In genomic region chr7:130695840-130696239, GRCh38 we compare ENCODE assay signal across 8 cellular contexts. TPM values are rescaled to one million over a fixed set of nuclear protein-coding genes. Genes with fewer than 3 reads are reported as not detected.
DNase-seq lines count a peak whose midpoint lies in the region; ATAC-seq, FAIRE-seq and TF ChIP-seq lines count a peak whose summit lies in the region.

No MANE protein-coding gene starts in this region.

- no peaks in the 10 kb centered on the region for H3K79me2 ChIP-seq in SU-DHL-6 (ENCODE audit: insufficient read depth, low read length)

- H3K4me1 Mint-ChIP-seq in activated T-cell treated with anti-CD3 and anti-CD28 coated beads, Interleukin-2, amount 50 U/mL, for 72 hours (ENCODE audit: low read depth), result no peaks in the 10 kb centered on the region

- no peaks in the 10 kb centered on the region for H3K9me3 ChIP-seq in SU-DHL-6 (ENCODE audit: insufficient read depth, low read length)

- H3K36me3 Mint-ChIP-seq in activated T-cell treated with anti-CD3 and anti-CD28 coated beads, Interleukin-2, amount 50 U/mL, for 72 hours (ENCODE audit: insufficient read depth in 2 of 2), result peaks cover 0 to 5% of the 10 kb centered on the region in 2 donors

- H3F3A ChIP-seq in SU-DHL-6 (ENCODE audit: insufficient read depth), result no peaks in the 10 kb centered on the region

- H2AFZ ChIP-seq in SU-DHL-6 (ENCODE audit: low read depth, low read length, severe bottlenecking), result no peak overlapping the region

- no peak for ATAC-seq in GM19023 (IDR thresholded peaks at IDR 0.05; ENCODE audit: unreplicated experiment)
- no peak for ATAC-seq in HG02884 (IDR thresholded peaks at IDR 0.05; ENCODE audit: unreplicated experiment)
- ATAC-seq in activated T-cell treated with anti-CD3 and anti-CD28 coated beads, Interleukin-2, amount 50 U/mL, for 72 hours (replicated peaks in 1 of 2), result no peak

- peak; percentile 30 for TF ChIP-seq CTCF in SU-DHL-6 (IDR thresholded peaks at IDR 0.05; ENCODE audit: insufficient read depth, low read length, poor library complexity, severe bottlenecking)
- peak; percentile 60 for TF ChIP-seq CTCF in kidney epithelial cell (IDR thresholded peaks at IDR 0.05; ENCODE audit: insufficient read depth, low read length, poor library complexity, severe bottlenecking)

- H3K9me3 Mint-ChIP-seq in activated T-cell treated with anti-CD3 and anti-CD28 coated beads, Interleukin-2, amount 50 U/mL, for 72 hours, result peaks cover 5 to 6% of the 10 kb centered on the region in 2 donors

- no peak overlapping the region for H3K4me2 ChIP-seq in SU-DHL-6 (ENCODE audit: low read depth, low read length, poor library complexity, severe bottlenecking)

- H3K27ac ChIP-seq in SU-DHL-6 (ENCODE audit: low read depth, low read length), result no peak overlapping the region

- H3K4me3 ChIP-seq in SU-DHL-6 (ENCODE audit: insufficient read depth, low read length, poor library complexity, severe bottlenecking) (no peak overlapping the region), kidney epithelial cell (ENCODE audit: low read depth, low read length) (no peak overlapping the region)

- H3K36me3 ChIP-seq in SU-DHL-6 (ENCODE audit: low read length) (no peaks in the 10 kb centered on the region), kidney epithelial cell (ENCODE audit: control insufficient read depth, insufficient read depth, low read length) (no peaks in the 10 kb centered on the region)

- peak; percentile 37 for DNase-seq in CD1c-positive myeloid dendritic cell (ENCODE audit: extremely low spot score)
- DNase-seq in HTR-8/SVneo (ENCODE audit: insufficient read length, low spot score), result peak; percentile 41
- no peak for DNase-seq in kidney epithelial cell (ENCODE audit: low read depth)
- no peak for DNase-seq in GDM1 (lab: John Stamatoyannopoulos, UW)
- no peak for DNase-seq in activated T-cell treated with anti-CD3 and anti-CD28 coated beads, Interleukin-2, amount 50 U/mL, for 72 hours

- H3K27me3 ChIP-seq in SU-DHL-6 (ENCODE audit: low read length) (no peaks in the 10 kb centered on the region), kidney epithelial cell (ENCODE audit: control insufficient read depth, insufficient read depth, low read length) (no peaks in the 10 kb centered on the region)

- H3K27me3 Mint-ChIP-seq in activated T-cell treated with anti-CD3 and anti-CD28 coated beads, Interleukin-2, amount 50 U/mL, for 72 hours (ENCODE audit: low read depth), result no peaks in the 10 kb centered on the region

- H4K20me1 ChIP-seq in SU-DHL-6 (ENCODE audit: low read depth, low read length), result no peaks in the 10 kb centered on the region

- H3K27ac Mint-ChIP-seq in activated T-cell treated with anti-CD3 and anti-CD28 coated beads, Interleukin-2, amount 50 U/mL, for 72 hours, result no peak overlapping the region

- no peak overlapping the region for H3K4me3 Mint-ChIP-seq in activated T-cell treated with anti-CD3 and anti-CD28 coated beads, Interleukin-2, amount 50 U/mL, for 72 hours

- H3K9ac ChIP-seq in SU-DHL-6 (ENCODE audit: low read length), result no peak overlapping the region

- FAIRE-seq in HTR-8/SVneo (lab: Jason Lieb, UNC), result no peak

- H3K9me2 ChIP-seq in SU-DHL-6 (replicated peaks; ENCODE audit: insufficient read depth, low read length), result no peaks in the 10 kb centered on the region

RNA-seq across cellular contexts. Expression of gene TSGA13, which starts 9.5 kb away (rescaled TPM):
- total RNA-seq in kidney epithelial cell, result not detected in 2 replicates
- total RNA-seq in activated T-cell treated with anti-CD3 and anti-CD28 coated beads, Interleukin-2, amount 50 U/mL, for 72 hours, result not detected

RNA-seq across cellular contexts. Expression of gene COPG2, which starts 27.3 kb away (rescaled TPM):
- total RNA-seq in kidney epithelial cell, result 37.9 and 44.0 TPM in 2 replicates
- 10 to 100 TPM; 27.5 to 27.8 TPM for total RNA-seq in activated T-cell treated with anti-CD3 and anti-CD28 coated beads, Interleukin-2, amount 50 U/mL, for 72 hours

RNA-seq across cellular contexts. Expression of gene KLF14, which starts 38.2 kb away (rescaled TPM):
- total RNA-seq in kidney epithelial cell, result 0.07 TPM in 1 of 2 replicates, not detected in the other
- total RNA-seq in activated T-cell treated with anti-CD3 and anti-CD28 coated beads, Interleukin-2, amount 50 U/mL, for 72 hours, result under 1 TPM in 1 of 2 donors, not detected in 1; 0.09 TPM

Comparison
In these comparisons a context has a peak if more than half of its experiments do, and no peak if none do; other contexts are left out.
1. DNase-seq: peak in CD1c-positive myeloid dendritic cell (single experiment) and HTR-8/SVneo (single experiment); none in kidney epithelial cell (single experiment), GDM1 (single experiment) and activated T-cell treated with anti-CD3 and anti-CD28 coated beads, Interleukin-2, amount 50 U/mL, for 72 hours (0 of 2).